Comparison of ENCODE assay signal across 15 cellular contexts in genomic region chr2:200655918-200656580, GRCh38.
"Had no signal": no experiment of that assay in that cellular context is flagged by ENCODE, and none has a peak within 500 bp of the region (broad histone marks: within the 10 kb centered on the region; RNA-seq: fewer than 3 reads in every experiment).

No MANE protein-coding gene starts in this region.

- DNase-seq: activated CD4-positive, alpha-beta T cell treated with anti-CD3 and anti-CD28 coated beads, Interleukin-2, amount 50 U/mL, for 4 hours; activated CD4-positive, CD25-positive, alpha-beta regulatory T cell treated with anti-CD3 and anti-CD28 coated beads, Interleukin-2, amount 50 U/mL, for 72 hours; activated effector memory CD4-positive, alpha-beta T cell treated with anti-CD3 and anti-CD28 coated beads, Interleukin-2, amount 50 U/mL, for 16 hours; activated T-cell treated with anti-CD3 and anti-CD28 coated beads, Interleukin-2, amount 50 U/mL, for 1 hour; colonic mucosa; effector CD4-positive, alpha-beta T cell; glutamatergic neuron; immature natural killer cell; left colon; mammary epithelial cell; naive thymus-derived CD4-positive, alpha-beta T cell; stimulated activated CD4-positive, alpha-beta T cell treated with anti-CD3 and anti-CD28 coated beads, Interleukin-4, amount 100 ng/mL, for 1 hour; stimulated activated CD8-positive, alpha-beta memory T cell treated with anti-CD3 and anti-CD28 coated beads, Interleukin-4, amount 100 ng/mL, for 48 hours; T-helper 2 cell; testis had no signal

- H3K4me3 ChIP-seq: colonic mucosa, testis had no signal
